Comparison of ENCODE assay signal across 16 cellular contexts in genomic region chr9:112002131-112002846, GRCh38.
DNase-seq lines count a peak whose midpoint lies in the region; ATAC-seq, FAIRE-seq and TF ChIP-seq lines count a peak whose summit lies in the region.
"Had no signal": no experiment of that assay in that cellular context is flagged by ENCODE, and none has a peak within 500 bp of the region (broad histone marks: within the 10 kb centered on the region; RNA-seq: fewer than 3 reads in every experiment).

No MANE protein-coding gene starts in this region.

- 74% methylated on average over 11 of the region's 11 CpGs for WGBS in K562 (ENCODE audit: insufficient coverage, low coverage, missing lambda C conversion rate)
- 79 to 83% (median 82%) methylated on average over 11 of the region's 11 CpGs for WGBS in adrenal gland, 4 donors

- no peaks in the 10 kb centered on the region for H3K9me1 ChIP-seq in K562 (ENCODE audit: control insufficient read depth, insufficient read depth, low read length)

- H3K27ac ChIP-seq in SJSA1 (peak overlapping the region; percentile 77), K562 (ENCODE audit: extremely low read depth, low read depth, low read length) (no peak overlapping the region), substantia nigra (ENCODE audit: low read depth, low read length, poor library complexity, severe bottlenecking) (no peak overlapping the region), adrenal gland (peak overlapping the region in 1 of 5 donors; percentile 4)
- H3K27ac ChIP-seq: suprapubic skin had no signal

- no peak overlapping the region for H3K4me3 ChIP-seq in SJSA1
- no peak overlapping the region for H3K4me3 ChIP-seq in K562
- no peak overlapping the region for H3K4me3 ChIP-seq in adrenal gland
- H3K4me3 ChIP-seq: heart left ventricle, suprapubic skin had no signal

- no peak for TF ChIP-seq POLR2A in K562 (conservative IDR thresholded peaks at IDR 0.05)
- TF ChIP-seq POLR2A in adrenal gland (IDR thresholded peaks at IDR 0.05), result no peak

- BruUV-seq in K562 (replicated peaks; lab: Mats Ljungman, UMichigan), result no TSS peak

- H3K36me3 Mint-ChIP-seq in osteocyte (ENCODE audit: unreplicated experiment), result no peaks in the 10 kb centered on the region
- H3K36me3 Mint-ChIP-seq: natural killer cell treated with Interleukin-12 subunit alpha and Interleukin-12 subunit beta and Interleukin-15 and Interleukin-18, amount 100 ng/mL, for 72 hours had no signal

- no peak overlapping the region for H3K4me3 Mint-ChIP-seq in osteocyte (ENCODE audit: unreplicated experiment)
- H3K4me3 Mint-ChIP-seq: natural killer cell treated with Interleukin-12 subunit alpha and Interleukin-12 subunit beta and Interleukin-15 and Interleukin-18, amount 100 ng/mL, for 72 hours had no signal

- POLR2A ChIA-PET in K562 (lab: Yijun Ruan, JAX), result interaction anchor here (0.8 to 2.6 kb wide), 4 partner anchors 9 to 16 kb away, joined by 3 to 9 read pairs (median 7); no protein-coding TSS in a partner anchor

- in situ Hi-C loops in K562 (cut with MboI), result no loop called here

- DNase-seq in activated T-cell treated with anti-CD3 and anti-CD28 coated beads for 1 hour (ENCODE audit: low read depth) (peak; percentile 2), SJSA1 (ENCODE audit: low read depth in 1 of 2, low spot score in 2 of 2) (no peak), K562 (ENCODE audit: extremely low read depth in 1 of 4, low spot score in 3 of 4) (no peak), osteocyte (ENCODE audit: extremely low spot score, unreplicated experiment) (peak; percentile 40), substantia nigra (lab: John Stamatoyannopoulos, UW) (no peak), adrenal gland (no peak)
- no peak for DNase-seq in activated T-cell treated with anti-CD3 and anti-CD28 coated beads, Interleukin-2, amount 50 U/mL, for 1 hour
- DNase-seq: caudate nucleus, erythroblast, heart left ventricle, kidney glomerular epithelial cell had no signal

- intact Hi-C loops in K562 (cut with micrococcal nuclease), result loop anchor here (5.0 to 10.0 kb wide), 2 partner anchors 70 to 333 kb away; partner anchors contain the start of gene PTBP3
- intact Hi-C loops in adrenal gland (cut with DNase I), result no loop called here

- no peak for ATAC-seq in K562
- no peak for ATAC-seq in GM19463 (IDR thresholded peaks at IDR 0.05; ENCODE audit: unreplicated experiment)
- ATAC-seq: heart left ventricle; natural killer cell treated with Interleukin-12 subunit alpha and Interleukin-12 subunit beta and Interleukin-15 and Interleukin-18, amount 100 ng/mL, for 72 hours; sciatic nerve had no signal

- no peaks in the 10 kb centered on the region for H3K27me3 Mint-ChIP-seq in osteocyte (ENCODE audit: unreplicated experiment)

- CTCF ChIA-PET in K562 (lab: Yijun Ruan, JAX; ENCODE audit: low intra/inter-chr PET ratio), result no interaction called here

- H3K9me3 ChIP-seq in SJSA1 (replicated peaks) (no peaks in the 10 kb centered on the region), K562 (replicated peaks; ENCODE audit: control insufficient read depth, insufficient read depth, low read depth, low read length) (no peaks in the 10 kb centered on the region), adrenal gland (replicated peaks in 1 of 3) (no peaks in the 10 kb centered on the region)
- H3K9me3 ChIP-seq: heart left ventricle, suprapubic skin had no signal

- H3K4me1 Mint-ChIP-seq in osteocyte (ENCODE audit: unreplicated experiment), result peaks cover 8% of the 10 kb centered on the region

- H3K9ac ChIP-seq in K562 (ENCODE audit: insufficient read depth in 1 of 2, low read depth in 2 of 2, low read length in 2 of 2), result no peak overlapping the region

- peak overlapping the region; percentile 51 for H2AFZ ChIP-seq in K562 (ENCODE audit: low read depth, low read length)

- no peaks in the 10 kb centered on the region for H3K9me3 Mint-ChIP-seq in osteocyte (ENCODE audit: unreplicated experiment)
- H3K9me3 Mint-ChIP-seq: natural killer cell treated with Interleukin-12 subunit alpha and Interleukin-12 subunit beta and Interleukin-15 and Interleukin-18, amount 100 ng/mL, for 72 hours had no signal

- no peak for TF ChIP-seq EP300 in K562 (IDR thresholded peaks at IDR 0.05; ENCODE audit: low read length)

- H3K27ac Mint-ChIP-seq in osteocyte (ENCODE audit: unreplicated experiment), result no peak overlapping the region
- H3K27ac Mint-ChIP-seq: natural killer cell treated with Interleukin-12 subunit alpha and Interleukin-12 subunit beta and Interleukin-15 and Interleukin-18, amount 100 ng/mL, for 72 hours had no signal

- no peak overlapping the region for H3K4me2 ChIP-seq in K562 (ENCODE audit: insufficient read depth, low read length)

- no peaks in the 10 kb centered on the region for H3K27me3 ChIP-seq in SJSA1 (replicated peaks)
- no peaks in the 10 kb centered on the region for H3K27me3 ChIP-seq in K562 (ENCODE audit: control insufficient read depth in 2 of 2, insufficient read depth in 2 of 2, low read length in 2 of 2)
- no peaks in the 10 kb centered on the region for H3K27me3 ChIP-seq in adrenal gland
- H3K27me3 ChIP-seq: heart left ventricle, suprapubic skin had no signal

- no peaks in the 10 kb centered on the region for H3K79me2 ChIP-seq in K562 (ENCODE audit: control insufficient read depth, insufficient read depth, low read length)

- TF ChIP-seq CTCF in K562 (IDR thresholded peaks at IDR 0.05 in 2 of 3, conservative IDR thresholded peaks at IDR 0.05 in 1 of 3; ENCODE audit: insufficient read depth in 2 of 3, low read depth in 1 of 3, low read length in 3 of 3), result no peak
- TF ChIP-seq CTCF in osteocyte (IDR thresholded peaks at IDR 0.05), result no peak
- no peak for TF ChIP-seq CTCF in adrenal gland (IDR thresholded peaks at IDR 0.05)

- H3K36me3 ChIP-seq in SJSA1 (no peaks in the 10 kb centered on the region), K562 (ENCODE audit: control insufficient read depth, insufficient read depth, low read length) (no peaks in the 10 kb centered on the region), adrenal gland (replicated peaks in 1 of 2) (no peaks in the 10 kb centered on the region)
- H3K36me3 ChIP-seq: heart left ventricle, suprapubic skin had no signal

- TF ChIP-seq RAD21 in K562 (CRISPR knock-in tag; conservative IDR thresholded peaks at IDR 0.05 in 1 of 2, IDR thresholded peaks at IDR 0.05 in 1 of 2), result no peak

- no peaks in the 10 kb centered on the region for H4K20me1 ChIP-seq in K562 (replicated peaks; ENCODE audit: control insufficient read depth, insufficient read depth, low read length)

- H3K4me1 ChIP-seq in SJSA1 (replicated peaks), result peaks cover 12% of the 10 kb centered on the region
- peaks cover 3% of the 10 kb centered on the region in 2 experiments; a peak in 2 of 5 replicates for H3K4me1 ChIP-seq in K562 (replicated peaks in 1 of 2; ENCODE audit: control insufficient read depth in 2 of 2, insufficient read depth in 2 of 2, low read length in 2 of 2)
- H3K4me1 ChIP-seq in adrenal gland (replicated peaks in 1 of 2), result no peaks in the 10 kb centered on the region
- H3K4me1 ChIP-seq: suprapubic skin had no signal

- no peak for FAIRE-seq in K562 (lab: Jason Lieb, UNC)
- FAIRE-seq: D721Med had no signal

TF ChIP-seq in K562, 482 proteins besides CTCF, POLR2A, EP300 and RAD21 (continues in another document):
- TF ChIP-seq ZNF589 (CRISPR knock-in tag; IDR thresholded peaks at IDR 0.05; ENCODE audit: low read depth) (no peak), RCOR1 (IDR thresholded peaks at IDR 0.05; ENCODE audit: borderline replicate concordance in 1 of 2, low read depth in 2 of 2, low read length in 2 of 2) (no peak), MECOM (CRISPR knock-in tag; IDR thresholded peaks at IDR 0.05) (no peak), ETS2 (tag; IDR thresholded peaks at IDR 0.05; ENCODE audit: borderline replicate concordance, poor library complexity, severe bottlenecking) (no peak), SAP30 (IDR thresholded peaks at IDR 0.05; ENCODE audit: borderline replicate concordance, insufficient read depth, low read depth, low read length, poor library complexity, severe bottlenecking) (no peak)
- TF ChIP-seq, protein P1, sequence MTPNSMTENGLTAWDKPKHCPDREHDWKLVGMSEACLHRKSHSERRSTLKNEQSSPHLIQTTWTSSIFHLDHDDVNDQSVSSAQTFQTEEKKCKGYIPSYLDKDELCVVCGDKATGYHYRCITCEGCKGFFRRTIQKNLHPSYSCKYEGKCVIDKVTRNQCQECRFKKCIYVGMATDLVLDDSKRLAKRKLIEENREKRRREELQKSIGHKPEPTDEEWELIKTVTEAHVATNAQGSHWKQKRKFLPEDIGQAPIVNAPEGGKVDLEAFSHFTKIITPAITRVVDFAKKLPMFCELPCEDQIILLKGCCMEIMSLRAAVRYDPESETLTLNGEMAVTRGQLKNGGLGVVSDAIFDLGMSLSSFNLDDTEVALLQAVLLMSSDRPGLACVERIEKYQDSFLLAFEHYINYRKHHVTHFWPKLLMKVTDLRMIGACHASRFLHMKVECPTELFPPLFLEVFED (CRISPR knock-in tag; conservative IDR thresholded peaks at IDR 0.05), result no peak
- TF ChIP-seq, protein P2, sequence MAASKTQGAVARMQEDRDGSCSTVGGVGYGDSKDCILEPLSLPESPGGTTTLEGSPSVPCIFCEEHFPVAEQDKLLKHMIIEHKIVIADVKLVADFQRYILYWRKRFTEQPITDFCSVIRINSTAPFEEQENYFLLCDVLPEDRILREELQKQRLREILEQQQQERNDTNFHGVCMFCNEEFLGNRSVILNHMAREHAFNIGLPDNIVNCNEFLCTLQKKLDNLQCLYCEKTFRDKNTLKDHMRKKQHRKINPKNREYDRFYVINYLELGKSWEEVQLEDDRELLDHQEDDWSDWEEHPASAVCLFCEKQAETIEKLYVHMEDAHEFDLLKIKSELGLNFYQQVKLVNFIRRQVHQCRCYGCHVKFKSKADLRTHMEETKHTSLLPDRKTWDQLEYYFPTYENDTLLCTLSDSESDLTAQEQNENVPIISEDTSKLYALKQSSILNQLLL (CRISPR knock-in tag; IDR thresholded peaks at IDR 0.05; ENCODE audit: borderline replicate concordance), result no peak
- TF ChIP-seq, protein P3, sequence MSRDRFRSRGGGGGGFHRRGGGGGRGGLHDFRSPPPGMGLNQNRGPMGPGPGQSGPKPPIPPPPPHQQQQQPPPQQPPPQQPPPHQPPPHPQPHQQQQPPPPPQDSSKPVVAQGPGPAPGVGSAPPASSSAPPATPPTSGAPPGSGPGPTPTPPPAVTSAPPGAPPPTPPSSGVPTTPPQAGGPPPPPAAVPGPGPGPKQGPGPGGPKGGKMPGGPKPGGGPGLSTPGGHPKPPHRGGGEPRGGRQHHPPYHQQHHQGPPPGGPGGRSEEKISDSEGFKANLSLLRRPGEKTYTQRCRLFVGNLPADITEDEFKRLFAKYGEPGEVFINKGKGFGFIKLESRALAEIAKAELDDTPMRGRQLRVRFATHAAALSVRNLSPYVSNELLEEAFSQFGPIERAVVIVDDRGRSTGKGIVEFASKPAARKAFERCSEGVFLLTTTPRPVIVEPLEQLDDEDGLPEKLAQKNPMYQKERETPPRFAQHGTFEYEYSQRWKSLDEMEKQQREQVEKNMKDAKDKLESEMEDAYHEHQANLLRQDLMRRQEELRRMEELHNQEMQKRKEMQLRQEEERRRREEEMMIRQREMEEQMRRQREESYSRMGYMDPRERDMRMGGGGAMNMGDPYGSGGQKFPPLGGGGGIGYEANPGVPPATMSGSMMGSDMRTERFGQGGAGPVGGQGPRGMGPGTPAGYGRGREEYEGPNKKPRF (IDR thresholded peaks at IDR 0.05; ENCODE audit: low read depth, low read length), result no peak

Comparison
In these comparisons a context has a peak if more than half of its experiments do, and no peak if none do; other contexts are left out.
1. DNase-seq: peak in activated T-cell treated with anti-CD3 and anti-CD28 coated beads for 1 hour (single experiment) and osteocyte (single experiment); none in activated T-cell treated with anti-CD3 and anti-CD28 coated beads, Interleukin-2, amount 50 U/mL, for 1 hour (single experiment), SJSA1 (0 of 2), K562 (0 of 4), substantia nigra (0 of 49) and adrenal gland (0 of 7).